Comparison of ENCODE assay signal across 23 cellular contexts in genomic region chr22:46876357-46876934, GRCh38.
"Had no signal": no experiment of that assay in that cellular context is flagged by ENCODE, and none has a peak within 500 bp of the region (broad histone marks: within the 10 kb centered on the region; RNA-seq: fewer than 3 reads in every experiment).

No MANE protein-coding gene starts in this region.

- H3K27me3 ChIP-seq: adrenal gland, dorsolateral prefrontal cortex, hepatocyte had no signal

- H3K4me3 Mint-ChIP-seq: activated CD8-positive, alpha-beta T cell treated with anti-CD3 and anti-CD28 coated beads, Interleukin-2, amount 10 ng/mL, durations not matched to agents 7 days and 5 days; activated T-helper 1 cell treated with anti-CD3 and anti-CD28 coated beads, Interleukin-12 subunit alpha, Interleukin-12 subunit beta, Interleukin-2, Interleukin-4 antibody, amounts not matched to agents 30 ng/mL and 10 ng/mL and 1 ng/mL, durations not matched to agents 14 hours and 24 hours and 36 hours; nephron progenitor cell had no signal

- H2AFZ ChIP-seq: hepatocyte had no signal

- H3K4me1 ChIP-seq: adrenal gland had no signal

- ATAC-seq: activated CD4-positive, CD25-positive, alpha-beta regulatory T cell treated with anti-CD3 and anti-CD28 coated beads, Interleukin-2, amount 50 U/mL, for 24 hours; activated CD8-positive, alpha-beta T cell treated with anti-CD3 and anti-CD28 coated beads, Interleukin-2, amount 10 ng/mL, durations not matched to agents 7 days and 5 days; activated naive CD4-positive, alpha-beta T cell treated with anti-CD3 and anti-CD28 coated beads, Interleukin-2, amount 50 U/mL, for 72 hours; mucosa of descending colon; stimulated activated naive CD8-positive, alpha-beta T cell treated with anti-CD3 and anti-CD28 coated beads, Interleukin-15, Interleukin-2, amounts not matched to agents 100 U/mL and 50 U/mL, for 24 hours had no signal

- H3K27ac Mint-ChIP-seq: activated CD8-positive, alpha-beta T cell treated with anti-CD3 and anti-CD28 coated beads, Interleukin-2, amount 10 ng/mL, durations not matched to agents 7 days and 5 days; activated naive CD4-positive, alpha-beta T cell treated with anti-CD3 and anti-CD28 coated beads, Interleukin-2, amount 50 U/mL, for 72 hours had no signal

- DNase-seq: activated CD4-positive, alpha-beta T cell treated with anti-CD3 and anti-CD28 coated beads, Interleukin-2, amount 50 U/mL, for 1 hour; activated CD8-positive, alpha-beta T cell treated with anti-CD3 and anti-CD28 coated beads, Interleukin-2, amount 10 ng/mL, durations not matched to agents 7 days and 5 days; activated gamma-delta T cell; central memory CD4-positive, alpha-beta T cell; dorsolateral prefrontal cortex; foreskin fibroblast; glutamatergic neuron; kidney glomerular epithelial cell; left ventricle myocardium inferior; mucosa of descending colon; nephron progenitor cell; occipital lobe; retina; stimulated activated CD4-positive, alpha-beta T cell treated with anti-CD3 and anti-CD28 coated beads, Interleukin-4, amount 100 ng/mL, for 24 hours; stimulated activated naive CD8-positive, alpha-beta T cell treated with anti-CD3 and anti-CD28 coated beads, Interleukin-15, Interleukin-2, amounts not matched to agents 100 U/mL and 50 U/mL, for 24 hours; T1000 had no signal

- H3K36me3 ChIP-seq: adrenal gland had no signal

- H3K27ac ChIP-seq: adrenal gland, dorsolateral prefrontal cortex, epithelial cell of prostate, hepatocyte, left ventricle myocardium inferior, VCaP had no signal

- H3K4me3 ChIP-seq: adrenal gland, dorsolateral prefrontal cortex, hepatocyte, left ventricle myocardium inferior, mucosa of descending colon had no signal

- H3K4me2 ChIP-seq: hepatocyte had no signal
